12 cellular contexts compared by ENCODE assay signal in genomic region chr11:64872790-64873488, GRCh38. TPM values are rescaled to one million over a fixed set of nuclear protein-coding genes. Genes with fewer than 3 reads are reported as not detected.
DNase-seq lines count a peak whose midpoint lies in the region; ATAC-seq and TF ChIP-seq lines count a peak whose summit lies in the region.
"Had no signal": no experiment of that assay in that cellular context is flagged by ENCODE, and none has a peak within 500 bp of the region (broad histone marks: within the 10 kb centered on the region; RNA-seq: fewer than 3 reads in every experiment).

No MANE protein-coding gene starts in this region.

- peak overlapping the region in 1 of 3 donors; percentile 46 for H3K27ac ChIP-seq in right lobe of liver
- peak overlapping the region; percentile 51 to 96 (median 86) for H3K27ac ChIP-seq in transverse colon
- H3K27ac ChIP-seq: ovary had no signal

- H3K36me3 Mint-ChIP-seq in activated naive CD4-positive, alpha-beta T cell treated with anti-CD3 and anti-CD28 coated beads, Interleukin-2, amount 10 ng/mL, durations not matched to agents 7 days and 5 days: peaks cover 71% of the 10 kb centered on the region
- peaks cover 86% of the 10 kb centered on the region for H3K36me3 Mint-ChIP-seq in activated B cell treated with CpG ODN at 0.5 μM for 24 hours (ENCODE audit: low read depth)

- H3K4me1 ChIP-seq in right lobe of liver (peaks cover 3 to 81% (median 43%) of the 10 kb centered on the region in 4 donors), transverse colon (peaks cover 63 to 87% (median 86%) of the 10 kb centered on the region in 4 donors)

- no peaks in the 10 kb centered on the region for H3K9me3 Mint-ChIP-seq in activated naive CD4-positive, alpha-beta T cell treated with anti-CD3 and anti-CD28 coated beads, Interleukin-2, amount 10 ng/mL, durations not matched to agents 7 days and 5 days
- no peaks in the 10 kb centered on the region for H3K9me3 Mint-ChIP-seq in activated B cell treated with CpG ODN at 0.5 μM for 24 hours

- TF ChIP-seq EP300 in transverse colon (IDR thresholded peaks at IDR 0.05; ENCODE audit: low read depth): no peak

- CTCF ChIA-PET in activated naive CD4-positive, alpha-beta T cell treated with anti-CD3 and anti-CD28 coated beads, Interleukin-2, amount 10 ng/mL, durations not matched to agents 7 days and 5 days (lab: Charles Lee): interaction anchor here (1.0 to 31.5 kb wide), 4 partner anchors 9 to 23 kb away, joined by 3 to 592 read pairs (median 76); partner anchors contain the start of gene CDC42BPG
- CTCF ChIA-PET in activated B cell treated with CpG ODN at 0.5 μM for 24 hours (lab: Charles Lee): interaction anchor here (0.9 to 11.5 kb wide), 5 partner anchors 11 to 22 kb away, joined by 3 to 163 read pairs (median 7); no protein-coding TSS in a partner anchor

- TF ChIP-seq POLR2A in right lobe of liver (IDR thresholded peaks at IDR 0.05) (no peak), transverse colon (IDR thresholded peaks at IDR 0.05) (no peak)

- intact Hi-C loops in activated B cell treated with CpG ODN at 0.5 μM for 24 hours (cut with micrococcal nuclease) (no loop called here), right lobe of liver (cut with DNase I) (no loop called here), transverse colon (cut with DNase I; ENCODE audit: low total_unique reads) (no loop called here)

- in situ Hi-C loops in transverse colon (cut with MboI; ENCODE audit: low pct_ligation_motif_present in 1 of 4, low pct_unique_long_range_greater_than_20kb in 1 of 4, low sequenced_read_pairs in 3 of 4): no loop called here

- WGBS in right lobe of liver (ENCODE audit: insufficient coverage, low coverage, low lambda C conversion rate, missing lambda C conversion rate): 14% methylated on average over 5 of the region's 8 CpGs
- 43 to 55% methylated on average over 3 to 8 of the region's 8 CpGs for WGBS in transverse colon (ENCODE audit: low coverage in 1 of 2), 2 donors

- no peaks in the 10 kb centered on the region for H3K27me3 Mint-ChIP-seq in activated naive CD4-positive, alpha-beta T cell treated with anti-CD3 and anti-CD28 coated beads, Interleukin-2, amount 10 ng/mL, durations not matched to agents 7 days and 5 days
- no peaks in the 10 kb centered on the region for H3K27me3 Mint-ChIP-seq in activated B cell treated with CpG ODN at 0.5 μM for 24 hours

- no peaks in the 10 kb centered on the region for H3K27me3 ChIP-seq in right lobe of liver
- no peaks in the 10 kb centered on the region for H3K27me3 ChIP-seq in transverse colon
- H3K27me3 ChIP-seq: ovary had no signal

- POLR2A ChIA-PET in activated B cell treated with CpG ODN at 0.5 μM for 24 hours (lab: Charles Lee): interaction anchor here (0.6 to 27.8 kb wide), 6 partner anchors 10 to 1018 kb away, joined by 3 to 1194 read pairs (median 3); partner anchors contain the start of genes CCDC85B and CDC42BPG

- no peak for TF ChIP-seq CTCF in activated B cell treated with CpG ODN at 0.5 μM for 24 hours (IDR thresholded peaks at IDR 0.05)
- TF ChIP-seq CTCF in right lobe of liver (IDR thresholded peaks at IDR 0.05): no peak
- TF ChIP-seq CTCF in transverse colon (IDR thresholded peaks at IDR 0.05): no peak

- peak overlapping the region; percentile 85 for H3K27ac Mint-ChIP-seq in activated naive CD4-positive, alpha-beta T cell treated with anti-CD3 and anti-CD28 coated beads, Interleukin-2, amount 10 ng/mL, durations not matched to agents 7 days and 5 days
- H3K27ac Mint-ChIP-seq in activated B cell treated with CpG ODN at 0.5 μM for 24 hours: peak overlapping the region; percentile 53

- H3K4me1 Mint-ChIP-seq in activated naive CD4-positive, alpha-beta T cell treated with anti-CD3 and anti-CD28 coated beads, Interleukin-2, amount 10 ng/mL, durations not matched to agents 7 days and 5 days: peaks cover 81% of the 10 kb centered on the region
- H3K4me1 Mint-ChIP-seq in activated B cell treated with CpG ODN at 0.5 μM for 24 hours: peaks cover 88% of the 10 kb centered on the region

- DNase-seq in activated naive CD4-positive, alpha-beta T cell treated with anti-CD3 and anti-CD28 coated beads, Interleukin-2, amount 10 ng/mL, durations not matched to agents 7 days and 5 days: no peak
- DNase-seq in activated naive CD4-positive, alpha-beta T cell treated with Interleukin-2 at 50 U/mL for 16 hours: no peak
- DNase-seq in activated B cell treated with CpG ODN at 0.5 μM for 24 hours (no peak), right lobe of liver (peak in 2 of 3 donors; percentile 79 to 88), transverse colon (peak; percentile 38), NCI-H1694 (lab: John Stamatoyannopoulos, UW) (no peak)
- DNase-seq: AML-193, NCI-H187 treated with DMSO at 0.1 percent for 48 hours, ovary, RPMI8226 had no signal

- no peaks in the 10 kb centered on the region for H3K9me3 ChIP-seq in right lobe of liver
- H3K9me3 ChIP-seq in transverse colon: no peaks in the 10 kb centered on the region
- H3K9me3 ChIP-seq: ovary had no signal

- ATAC-seq in activated B cell treated with CpG ODN at 0.5 μM for 24 hours (ENCODE audit: low read depth): no peak
- ATAC-seq in right lobe of liver: peak; percentile 61 to 74 (median 72)
- ATAC-seq in esophagus mucosa: no peak
- ATAC-seq in HG02623 (IDR thresholded peaks at IDR 0.05; ENCODE audit: unreplicated experiment): no peak

- H3K36me3 ChIP-seq in right lobe of liver (no peaks in the 10 kb centered on the region), transverse colon (peaks cover 0 to 5% (median 0%) of the 10 kb centered on the region in 4 donors)
- H3K36me3 ChIP-seq: ovary had no signal

- H3K4me3 Mint-ChIP-seq in activated naive CD4-positive, alpha-beta T cell treated with anti-CD3 and anti-CD28 coated beads, Interleukin-2, amount 10 ng/mL, durations not matched to agents 7 days and 5 days: peak overlapping the region; percentile 13
- peak overlapping the region; percentile 52 for H3K4me3 Mint-ChIP-seq in activated B cell treated with CpG ODN at 0.5 μM for 24 hours

- H3K4me3 ChIP-seq in right lobe of liver: peak overlapping the region in 2 of 3 donors; percentile 3 to 10
- no peak overlapping the region for H3K4me3 ChIP-seq in transverse colon
- H3K4me3 ChIP-seq: ovary had no signal

RNA-seq across cellular contexts. Expression of gene EHD1, which starts 5.5 kb away (rescaled TPM):
- 357 and 360 TPM in 2 replicates for total RNA-seq in activated B cell treated with CpG ODN at 0.5 μM for 24 hours
- total RNA-seq in right lobe of liver: 10 to 100 TPM; 18.8 to 36.1 (median 26.3) TPM
- 100 to 1,000 TPM in 2 of 4 donors, 10 to 100 TPM in 2; 67.9 to 202 (median 116) TPM for total RNA-seq in transverse colon
- 25.6 TPM for total RNA-seq in esophagus mucosa

RNA-seq across cellular contexts. Expression of gene CDC42BPG, which starts 28.5 kb away (rescaled TPM):
- total RNA-seq in activated B cell treated with CpG ODN at 0.5 μM for 24 hours (2.2 and 3.7 TPM in 2 replicates), right lobe of liver (1 to 10 TPM in 1 of 6 experiments, under 1 TPM in 5; 0.63 to 1.1 (median 0.99) TPM), transverse colon (10 to 100 TPM; 32.6 to 82.3 (median 46.9) TPM), esophagus mucosa (20.5 TPM)

RNA-seq across cellular contexts. Expression of gene ATG2A, which starts 44.1 kb away (rescaled TPM):
- total RNA-seq in activated B cell treated with CpG ODN at 0.5 μM for 24 hours (31.2 and 35.0 TPM in 2 replicates), right lobe of liver (10 to 100 TPM; 26.4 to 42.9 (median 32.2) TPM), transverse colon (10 to 100 TPM; 30.1 to 82.3 (median 46.4) TPM), esophagus mucosa (10.7 TPM)

RNA-seq across cellular contexts. Expression of gene PPP2R5B, which starts 51.5 kb away (rescaled TPM):
- total RNA-seq in activated B cell treated with CpG ODN at 0.5 μM for 24 hours (12.0 and 12.6 TPM in 2 replicates), right lobe of liver (10 to 100 TPM in 1 of 6 experiments, 1 to 10 TPM in 5; 6.8 to 12.6 (median 8.9) TPM), transverse colon (10 to 100 TPM; 16.7 to 38.1 (median 26.8) TPM), esophagus mucosa (7.0 TPM)

Comparison
In these comparisons a context has a peak if more than half of its experiments do, and no peak if none do; other contexts are left out.
1. DNase-seq: peak in right lobe of liver (2 of 3) and transverse colon (single experiment); none in activated naive CD4-positive, alpha-beta T cell treated with anti-CD3 and anti-CD28 coated beads, Interleukin-2, amount 10 ng/mL, durations not matched to agents 7 days and 5 days (single experiment), activated naive CD4-positive, alpha-beta T cell treated with Interleukin-2 at 50 U/mL for 16 hours (single experiment), activated B cell treated with CpG ODN at 0.5 μM for 24 hours (single experiment) and NCI-H1694 (single experiment).
2. ATAC-seq: peak in right lobe of liver (4 of 4); none in activated B cell treated with CpG ODN at 0.5 μM for 24 hours (single experiment), esophagus mucosa (single experiment) and HG02623 (single experiment).
3. H3K4me3 ChIP-seq: peak in right lobe of liver (2 of 3); none in transverse colon (0 of 4).